In the genomic region with DNA sequence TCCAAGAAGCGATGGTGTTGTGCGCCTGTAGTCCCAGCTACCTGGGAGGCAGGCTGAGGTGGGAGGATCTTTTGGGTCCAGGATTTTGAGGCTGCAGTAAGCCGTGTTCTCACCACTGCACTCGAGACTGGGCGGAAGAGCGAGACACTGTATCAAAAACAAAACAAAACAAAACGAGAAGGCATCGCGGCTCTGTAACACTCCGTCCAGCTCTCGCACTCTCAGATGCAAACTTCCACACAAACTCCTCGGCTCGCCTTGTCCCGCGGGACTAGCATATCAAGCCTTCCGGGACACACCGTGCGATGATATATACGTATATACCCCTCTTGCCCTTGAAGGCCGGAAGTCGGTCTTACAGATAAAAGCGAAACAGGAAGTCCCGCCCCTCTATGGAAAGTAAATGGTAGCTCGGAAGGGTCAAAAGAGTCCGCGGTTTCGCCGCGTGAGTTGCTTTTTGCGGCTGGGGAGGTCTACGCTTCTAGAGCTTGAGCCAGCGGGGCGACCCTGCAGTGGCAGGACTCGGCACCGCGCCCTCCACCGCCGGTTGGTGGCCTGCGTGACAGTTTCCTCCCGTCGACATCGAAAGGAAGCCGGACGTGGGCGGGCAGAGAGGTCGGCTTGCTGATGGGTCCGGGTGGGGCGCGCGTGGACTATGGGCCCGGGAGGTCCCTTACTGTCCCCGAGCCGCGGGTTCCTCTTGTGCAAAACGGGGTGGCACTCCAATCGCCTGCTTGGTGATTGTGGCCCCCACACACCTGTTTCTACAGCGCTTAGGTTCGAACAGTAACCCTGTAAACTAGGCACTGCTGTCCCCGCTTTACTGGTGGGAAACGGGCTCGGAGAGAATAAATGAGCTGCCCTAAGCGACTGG, we compare ENCODE assay signal across 8 cellular contexts. TPM values are rescaled to one million over a fixed set of nuclear protein-coding genes. Genes with fewer than 3 reads are reported as not detected.
DNase-seq lines count a peak whose midpoint lies in the region; ATAC-seq and TF ChIP-seq lines count a peak whose summit lies in the region.

A gene with protein sequence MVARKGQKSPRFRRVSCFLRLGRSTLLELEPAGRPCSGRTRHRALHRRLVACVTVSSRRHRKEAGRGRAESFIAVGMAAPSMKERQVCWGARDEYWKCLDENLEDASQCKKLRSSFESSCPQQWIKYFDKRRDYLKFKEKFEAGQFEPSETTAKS (plus strand): TSS at position 393 of the 874 bp plus-strand sequence. CDS start 11 bp downstream, at position 404.

- no peaks in the 10 kb centered on the region for H3K9me2 ChIP-seq in OCI-LY1 (ENCODE audit: low read depth, low read length)

- H3K4me3 ChIP-seq in HUES64 (ENCODE audit: low read length): peak within 1 kb of the TSS; percentile 89
- peak within 1 kb of the TSS; percentile 82 for H3K4me3 ChIP-seq in OCI-LY1 (ENCODE audit: low read depth, low read length, poor library complexity, severe bottlenecking)

- TF ChIP-seq CTCF in OCI-LY1 (IDR thresholded peaks at IDR 0.05; ENCODE audit: low read length) (no peak; the same call in 1 of the 2 replicates), endothelial cell (IDR thresholded peaks at IDR 0.05; ENCODE audit: unreplicated experiment) (no peak), mesothelial cell of epicardium (IDR thresholded peaks at IDR 0.05; ENCODE audit: unreplicated experiment) (no peak)

- H3K4me3 Mint-ChIP-seq in endothelial cell (ENCODE audit: unreplicated experiment) (peak within 1 kb of the TSS; percentile 98), mesothelial cell of epicardium (peak within 1 kb of the TSS; percentile 97)

- in situ Hi-C loops in Caki2 (cut with HindIII; ENCODE audit: low pct_unique_long_range_greater_than_20kb, low sequenced_read_pairs): no loop called here

- DNase-seq in Caki2 (ENCODE audit: low read depth) (peak; percentile 97), endothelial cell (ENCODE audit: low spot score) (peak; percentile 79), mesothelial cell of epicardium (ENCODE audit: low spot score in 2 of 2, unreplicated experiment in 2 of 2) (peak; percentile 58 to 78)
- DNase-seq in activated CD8-positive, alpha-beta memory T cell treated with anti-CD3 and anti-CD28 coated beads, Interleukin-2, amount 50 U/mL, for 4 hours: peak; percentile 89
- peak; percentile 85 to 87 for DNase-seq in stimulated activated CD8-positive, alpha-beta memory T cell treated with anti-CD3 and anti-CD28 coated beads, Interleukin-15, amount 100 ng/mL, for 48 hours (ENCODE audit: low read depth in 2 of 2)

- H3K27me3 ChIP-seq in HUES64 (ENCODE audit: insufficient read depth, low read length) (no peaks in the 10 kb centered on the region; the same call in 1 of the 2 replicates), OCI-LY1 (ENCODE audit: insufficient read depth, low read length) (no peaks in the 10 kb centered on the region)

- H3K27me3 Mint-ChIP-seq in endothelial cell (ENCODE audit: unreplicated experiment): peaks cover 3% of the 10 kb centered on the region
- H3K27me3 Mint-ChIP-seq in mesothelial cell of epicardium (ENCODE audit: low read depth): peaks cover 15% of the 10 kb centered on the region

- peaks cover 16% of the 10 kb centered on the region; the same call in 1 of the 2 replicates for H3K79me2 ChIP-seq in OCI-LY1 (ENCODE audit: insufficient read depth, low read length)

- peaks cover 14% of the 10 kb centered on the region for H3K4me1 Mint-ChIP-seq in endothelial cell (ENCODE audit: unreplicated experiment)
- H3K4me1 Mint-ChIP-seq in mesothelial cell of epicardium: peaks cover 15% of the 10 kb centered on the region

- peaks cover 29% of the 10 kb centered on the region for H3K36me3 ChIP-seq in HUES64 (ENCODE audit: insufficient read depth, low read length)
- peaks cover 30% of the 10 kb centered on the region for H3K36me3 ChIP-seq in OCI-LY1 (ENCODE audit: insufficient read depth, low read length)

- H3K9ac ChIP-seq in HUES64 (ENCODE audit: low read depth, low read length) (peak within 1 kb of the TSS; percentile 85), OCI-LY1 (ENCODE audit: low read length) (peak within 1 kb of the TSS; percentile 92)

- under 1% methylated on average over 62 of the region's 62 CpGs for whole genome bisulfite sequencing in HUES64

- H4K20me1 ChIP-seq in OCI-LY1 (ENCODE audit: insufficient read depth, low read length): no peaks in the 10 kb centered on the region

- peak within 1 kb of the TSS; percentile 92 for H3K4me2 ChIP-seq in OCI-LY1 (ENCODE audit: low read length)

- peak within 1 kb of the TSS; percentile 22; the same call in 1 of the 2 replicates for H2AFZ ChIP-seq in OCI-LY1 (ENCODE audit: low read length)

- no peaks in the 10 kb centered on the region for H3F3A ChIP-seq in OCI-LY1 (ENCODE audit: insufficient read depth, low read length)

- H3K27ac ChIP-seq in HUES64 (ENCODE audit: low read depth, low read length): peak within 1 kb of the TSS; percentile 84
- peak within 1 kb of the TSS; percentile 93 for H3K27ac ChIP-seq in OCI-LY1 (ENCODE audit: low read depth, low read length, poor library complexity, severe bottlenecking)

- H3K36me3 Mint-ChIP-seq in endothelial cell (ENCODE audit: low read depth, unreplicated experiment) (peaks cover 16% of the 10 kb centered on the region), mesothelial cell of epicardium (peaks cover 18% of the 10 kb centered on the region)

- H3K9me3 ChIP-seq in HUES64 (ENCODE audit: insufficient read depth, low read depth, low read length) (no peaks in the 10 kb centered on the region), OCI-LY1 (ENCODE audit: low read length) (no peaks in the 10 kb centered on the region)

- no peaks in the 10 kb centered on the region for H3K9me3 Mint-ChIP-seq in endothelial cell (ENCODE audit: unreplicated experiment)
- no peaks in the 10 kb centered on the region for H3K9me3 Mint-ChIP-seq in mesothelial cell of epicardium

- ATAC-seq in GM21447 (IDR thresholded peaks at IDR 0.05; ENCODE audit: unreplicated experiment): peak; percentile 95

- peak within 1 kb of the TSS; percentile 99 for H3K27ac Mint-ChIP-seq in endothelial cell (ENCODE audit: unreplicated experiment)
- peak within 1 kb of the TSS; percentile 99 for H3K27ac Mint-ChIP-seq in mesothelial cell of epicardium

- peaks cover 3% of the 10 kb centered on the region; the same call in 1 of the 2 replicates for H3K4me1 ChIP-seq in HUES64 (ENCODE audit: insufficient read depth, low read length)
- H3K4me1 ChIP-seq in OCI-LY1 (ENCODE audit: insufficient read depth, low read length, severe bottlenecking): peaks cover 28% of the 10 kb centered on the region

RNA-seq across cellular contexts. Expression of the gene that starts here (rescaled TPM):
- 73.3 and 122 TPM in 2 replicates for total RNA-seq in Caki2 (2014; rRNA removed; shearing (Covaris generic); ENCODE audit: low replicate concordance)
- polyA plus RNA-seq in HUES64 (2013, experiment 1 of 2): 58.8 TPM
- polyA plus RNA-seq in HUES64 (2013, experiment 2 of 2): 51.2 TPM
- total RNA-seq in endothelial cell (ENCODE audit: unreplicated experiment): 21.2 TPM
- total RNA-seq in mesothelial cell of epicardium: 19.9 to 23.7 TPM (median 23.2 TPM) in 3 replicates

Comparison
In these comparisons a context has a peak if more than half of its experiments do, and no peak if none do; other contexts are left out.
1. Peak in every context shown above with its lines: DNase-seq, ATAC-seq, H3K4me3 ChIP-seq and H3K27ac ChIP-seq.